34 cellular contexts compared by ENCODE assay signal in genomic region chr1:111154021-111154999, GRCh38. TPM values are rescaled to one million over a fixed set of nuclear protein-coding genes. Genes with fewer than 3 reads are reported as not detected.
DNase-seq lines count a peak whose midpoint lies in the region; ATAC-seq, FAIRE-seq and TF ChIP-seq lines count a peak whose summit lies in the region.
"Had no signal": no experiment of that assay in that cellular context is flagged by ENCODE, and none has a peak within 500 bp of the region (broad histone marks: within the 10 kb centered on the region; RNA-seq: fewer than 3 reads in every experiment).

No MANE protein-coding gene starts in this region.

- ATAC-seq in natural killer cell (no peak), GM12878 (peak; percentile 24), GM18505 (IDR thresholded peaks at IDR 0.05; ENCODE audit: unreplicated experiment) (no peak)
- ATAC-seq in natural killer cell treated with Interleukin-12 subunit alpha and Interleukin-12 subunit beta and Interleukin-15 and Interleukin-18, amount 100 ng/mL, for 72 hours = no peak
- ATAC-seq: gastrocnemius medialis; left lung; pancreas; right cardiac atrium; stimulated activated effector memory CD8-positive, alpha-beta T cell treated with anti-CD3 and anti-CD28 coated beads, Interleukin-12 subunit alpha, Interleukin-12 subunit beta, amount 100 ng/mL, for 72 hours had no signal

- no peak overlapping the region for H3K4me3 ChIP-seq in NB4 (ENCODE audit: low read depth, low read length)
- H3K4me3 ChIP-seq in GM12878 = peak overlapping the region; percentile 4; the same call in 1 of the 2 replicates
- no peak overlapping the region for H3K4me3 ChIP-seq in BE2C (ENCODE audit: low read depth, low read length)
- H3K4me3 ChIP-seq: adrenal gland, breast epithelium, esophagus squamous epithelium, gastrocnemius medialis, hepatocyte, left lung, pancreas, SK-N-MC, spleen, thoracic aorta had no signal

- no peak overlapping the region for H3K9ac ChIP-seq in GM12878 (ENCODE audit: control insufficient read depth, insufficient read depth, low read length)

- peaks cover 49 to 62% of the 10 kb centered on the region in 2 donors for H3K4me1 Mint-ChIP-seq in natural killer cell
- H3K4me1 Mint-ChIP-seq in natural killer cell treated with Interleukin-12 subunit alpha and Interleukin-12 subunit beta and Interleukin-15 and Interleukin-18, amount 100 ng/mL, for 72 hours (ENCODE audit: low read depth in 2 of 2) = peaks cover 36 to 48% of the 10 kb centered on the region in 2 donors

- no TSS peak for BruUV-seq in GM12878 (replicated peaks; lab: Mats Ljungman, UMichigan)

- H3K27ac ChIP-seq in GM12878 (ENCODE audit: control insufficient read depth, insufficient read depth) = no peak overlapping the region
- H3K27ac ChIP-seq: adrenal gland, breast epithelium, esophagus squamous epithelium, gastrocnemius medialis, hepatocyte, left lung, pancreas, SK-N-MC, thoracic aorta had no signal

- FAIRE-seq in GM12878 (lab: Jason Lieb, UNC) (no peak), urothelium cell line (lab: Jason Lieb, UNC) (peak; percentile 17)
- FAIRE-seq: D721Med, pancreas had no signal

- DNase-seq in natural killer cell (no peak), NB4 (ENCODE audit: low read depth) (peak; percentile 29), GM12878 (ENCODE audit: low read depth, low spot score) (no peak), urothelium cell line (ENCODE audit: low spot score) (no peak), NCI-H526 treated with DMSO at 0.1 percent for 48 hours (lab: John Stamatoyannopoulos, UW) (no peak), BE2C (no peak)
- DNase-seq in natural killer cell treated with Interleukin-12 subunit alpha and Interleukin-12 subunit beta and Interleukin-15 and Interleukin-18, amount 100 ng/mL, for 72 hours (ENCODE audit: low spot score) = no peak
- DNase-seq: activated CD4-positive, alpha-beta T cell treated with anti-CD3 and anti-CD28 coated beads, Interleukin-2, amount 50 U/mL, for 4 hours; activated CD4-positive, CD25-positive, alpha-beta regulatory T cell; activated CD8-positive, alpha-beta memory T cell treated with anti-CD3 and anti-CD28 coated beads, Interleukin-2, amount 50 U/mL, for 48 hours; activated gamma-delta T cell; adrenal gland; C1 segment of cervical spinal cord; cortex of kidney; esophagus squamous epithelium; gastrocnemius medialis; immature natural killer cell; left lung; NCI-H1417 treated with DMSO at 0.1 percent for 48 hours; NCI-H2081 treated with DMSO at 0.1 percent for 48 hours; NCI-H446; pancreas; right cardiac atrium; spleen; stimulated activated CD4-positive, alpha-beta T cell treated with anti-CD3 and anti-CD28 coated beads, Interleukin-2, amount 100 ng/mL, for 48 hours had no signal

- TF ChIP-seq CTCF in natural killer cell (IDR thresholded peaks at IDR 0.05) (no peak), NB4 (IDR thresholded peaks at IDR 0.05; ENCODE audit: low read depth, low read length) (no peak), GM12878 (IDR thresholded peaks at IDR 0.05 in 2 of 3, conservative IDR thresholded peaks at IDR 0.05 in 1 of 3; ENCODE audit: control insufficient read depth in 2 of 3, extremely low read depth in 1 of 3, insufficient read depth in 1 of 3, low read depth in 3 of 3, low read length in 3 of 3) (no peak), BE2C (IDR thresholded peaks at IDR 0.05; ENCODE audit: low read depth, low read length) (no peak)

- 89% methylated on average over 5 of the region's 5 CpGs for WGBS in GM12878 (ENCODE audit: insufficient coverage, insufficient replicate concordance, low lambda C conversion rate, missing lambda C conversion rate)

- no peak for TF ChIP-seq RAD21 in GM12878 (IDR thresholded peaks at IDR 0.05; ENCODE audit: insufficient read depth, low read depth, low read length)

- CTCF ChIA-PET in GM12878 (lab: Yijun Ruan, JAX) = interaction anchor here (0.6 kb wide), 1 partner anchor 33 kb away, joined by 3 read pairs; no protein-coding TSS in a partner anchor

- no peaks in the 10 kb centered on the region for H3K9me3 Mint-ChIP-seq in natural killer cell
- no peaks in the 10 kb centered on the region for H3K9me3 Mint-ChIP-seq in natural killer cell treated with Interleukin-12 subunit alpha and Interleukin-12 subunit beta and Interleukin-15 and Interleukin-18, amount 100 ng/mL, for 72 hours
- H3K9me3 Mint-ChIP-seq: immature natural killer cell; stimulated activated effector memory CD8-positive, alpha-beta T cell treated with anti-CD3 and anti-CD28 coated beads, Interleukin-12 subunit alpha, Interleukin-12 subunit beta, amount 100 ng/mL, for 72 hours had no signal

- 0 out of 2 replicates have a peak overlapping the region, but pooled peaks have one; percentile 23 for H3K4me2 ChIP-seq in GM12878 (ENCODE audit: control insufficient read depth, insufficient read depth)
- H3K4me2 ChIP-seq: hepatocyte had no signal

- H3K36me3 ChIP-seq in GM12878 (ENCODE audit: control insufficient read depth in 2 of 2, insufficient read depth in 2 of 2, low read length in 1 of 2) = peaks cover 2 to 36% of the 10 kb centered on the region in 2 experiments; a peak in 3 of 4 replicates
- peaks cover 50% of the 10 kb centered on the region for H3K36me3 ChIP-seq in BE2C
- H3K36me3 ChIP-seq: breast epithelium had no signal

- H3K36me3 Mint-ChIP-seq in natural killer cell = peaks cover 22% of the 10 kb centered on the region
- peaks cover 41% of the 10 kb centered on the region for H3K36me3 Mint-ChIP-seq in natural killer cell treated with Interleukin-12 subunit alpha and Interleukin-12 subunit beta and Interleukin-15 and Interleukin-18, amount 100 ng/mL, for 72 hours

- H3K79me2 ChIP-seq in GM12878 (ENCODE audit: control insufficient read depth, insufficient read depth, low read length) = peaks cover 91% of the 10 kb centered on the region

- H2AFZ ChIP-seq in GM12878 (ENCODE audit: control insufficient read depth, low read depth, low read length) = no peak overlapping the region
- H2AFZ ChIP-seq: hepatocyte had no signal

- H3K27ac Mint-ChIP-seq in natural killer cell = peak overlapping the region; percentile 35 to 60
- peak overlapping the region in 1 of 2 donors; percentile 65 for H3K27ac Mint-ChIP-seq in natural killer cell treated with Interleukin-12 subunit alpha and Interleukin-12 subunit beta and Interleukin-15 and Interleukin-18, amount 100 ng/mL, for 72 hours

- no peaks in the 10 kb centered on the region for H3K27me3 Mint-ChIP-seq in natural killer cell (ENCODE audit: low read depth in 2 of 2)
- H3K27me3 Mint-ChIP-seq in natural killer cell treated with Interleukin-12 subunit alpha and Interleukin-12 subunit beta and Interleukin-15 and Interleukin-18, amount 100 ng/mL, for 72 hours = no peaks in the 10 kb centered on the region

- SMC1A ChIA-PET in GM12878 (lab: Charles Lee; ENCODE audit: uncharacterized antibody, unreplicated experiment) = interaction anchor here (0.9 to 9.2 kb wide), 10 partner anchors 10 to 123 kb away, joined by 3 to 101 read pairs (median 5); partner anchors contain the start of genes CEPT1 and DRAM2

- TF ChIP-seq EP300 in GM12878 (IDR thresholded peaks at IDR 0.05; ENCODE audit: borderline replicate concordance in 1 of 2, control insufficient read depth in 1 of 2, low read depth in 2 of 2, low read length in 2 of 2) = no peak

- TF ChIP-seq POLR2A in NB4 (IDR thresholded peaks at IDR 0.05; ENCODE audit: extremely low read depth, insufficient read length) = no peak
- no peak for TF ChIP-seq POLR2A in GM12878 (IDR thresholded peaks at IDR 0.05; ENCODE audit: low read depth, low read length)
- no peak for TF ChIP-seq POLR2A in GM18505 (IDR thresholded peaks at IDR 0.05; ENCODE audit: borderline replicate concordance, extremely low read depth, insufficient read depth, insufficient read length)

- H4K20me1 ChIP-seq in GM12878 (ENCODE audit: control insufficient read depth, insufficient read depth) = no peaks in the 10 kb centered on the region

- intact Hi-C loops in natural killer cell (cut with micrococcal nuclease) = no loop called here
- intact Hi-C loops in GM12878 (cut with micrococcal nuclease; ENCODE audit: unreplicated experiment) = no loop called here

- in situ Hi-C loops in GM12878 (cut with MboI) = no loop called here

- H3K4me3 Mint-ChIP-seq in natural killer cell = no peak overlapping the region
- H3K4me3 Mint-ChIP-seq in natural killer cell treated with Interleukin-12 subunit alpha and Interleukin-12 subunit beta and Interleukin-15 and Interleukin-18, amount 100 ng/mL, for 72 hours = no peak overlapping the region
- H3K4me3 Mint-ChIP-seq: immature natural killer cell; stimulated activated effector memory CD8-positive, alpha-beta T cell treated with anti-CD3 and anti-CD28 coated beads, Interleukin-12 subunit alpha, Interleukin-12 subunit beta, amount 100 ng/mL, for 72 hours had no signal

- H3K4me1 ChIP-seq in GM12878 (ENCODE audit: control insufficient read depth, insufficient read depth, low read length) (no peaks in the 10 kb centered on the region; the same call in none of the 2 replicates), BE2C (no peaks in the 10 kb centered on the region)
- H3K4me1 ChIP-seq: breast epithelium, esophagus squamous epithelium, gastrocnemius medialis, pancreas had no signal

- POLR2A ChIA-PET in GM12878 (lab: Charles Lee) = interaction anchor here (0.7 to 8.1 kb wide), 5 partner anchors 12 to 41 kb away, joined by 3 to 62 read pairs (median 3); partner anchors contain the start of genes CEPT1 and DRAM2

- RAD21 ChIA-PET in GM12878 (lab: Charles Lee; ENCODE audit: unreplicated experiment) = interaction anchor here (1.0 kb wide), 1 partner anchor 17 kb away, joined by 3 read pairs; no protein-coding TSS in a partner anchor

- H3K27me3 ChIP-seq in GM12878 (replicated peaks in 1 of 2; ENCODE audit: control insufficient read depth in 2 of 2, insufficient read depth in 2 of 2, low read length in 1 of 2) (no peaks in the 10 kb centered on the region), BE2C (no peaks in the 10 kb centered on the region)
- H3K27me3 ChIP-seq: adrenal gland, breast epithelium, esophagus squamous epithelium, gastrocnemius medialis, hepatocyte, left lung, pancreas, spleen had no signal

- H3K9me3 ChIP-seq in GM12878 (replicated peaks; ENCODE audit: control insufficient read depth, insufficient read depth, low read length) = peaks cover 4% of the 10 kb centered on the region; the same call in 2 of the 3 replicates
- no peaks in the 10 kb centered on the region for H3K9me3 ChIP-seq in BE2C
- H3K9me3 ChIP-seq: adrenal gland, breast epithelium, esophagus squamous epithelium, gastrocnemius medialis, left lung, pancreas, spleen, thoracic aorta had no signal

RNA-seq across cellular contexts. Expression of gene CEPT1, which starts 14.3 kb away (rescaled TPM):
- total RNA-seq in natural killer cell (10 to 100 TPM; 35.4 to 49.5 (median 40.9) TPM), GM12878 (2014; rRNA removed) (56.0 and 70.0 TPM in 2 replicates), GM12878 (2014; rRNA removed; fragmentation: Illumina TruSeq; extraction: Trizol) (67.5 and 68.8 TPM in 2 replicates), GM12878 (2021) (51.8 and 53.6 TPM in 2 replicates)
- total RNA-seq in natural killer cell treated with Interleukin-12 subunit alpha and Interleukin-12 subunit beta and Interleukin-15 and Interleukin-18, amount 100 ng/mL, for 72 hours = 10 to 100 TPM; 34.5 to 41.6 TPM
- 342 and 348 TPM in 2 replicates for total RNA-seq in GM12878 (2013; cell fraction: nucleolus; rRNA removed)
- polyA plus RNA-seq in GM12878 (2011; ENCODE audit: low read depth) = 23.6 TPM
- polyA plus RNA-seq in GM12878 (2011; rRNA removed) (77.9 and 125 TPM in 2 replicates), GM12878 (2014; fragmentation: Illumina TruSeq; extraction: Trizol) (60.1 and 83.5 TPM in 2 replicates), GM12878 (2014; fragmentation: Nextera tagmentation; extraction: Ambion mirVana) (10 to 100 TPM; 29.4 to 55.5 TPM), GM12878 (2014; rRNA removed) (42.4 and 52.7 TPM in 2 replicates), GM12878 (2016; fragmentation: Nextera tagmentation; extraction: Ambion mirVana) (10 to 100 TPM; 53.1 to 54.1 TPM)
- polyA plus RNA-seq in GM12878 (2011; cell fraction: cytosol; rRNA removed) = 25.7 and 33.4 TPM in 2 replicates
- polyA plus RNA-seq in GM12878 (2011; cell fraction: nucleus; rRNA removed) = 40.1 and 49.8 TPM in 2 replicates
- 31.1 and 54.5 TPM in 2 replicates for polyA plus RNA-seq in GM12878 (2012)
- 71.9 and 97.9 TPM in 2 replicates for polyA minus RNA-seq in GM12878 (2011; rRNA and poly(A)+ RNA removed)
- polyA minus RNA-seq in GM12878 (2011; cell fraction: cytosol; rRNA and poly(A)+ RNA removed) = 19.6 and 21.8 TPM in 2 replicates
- polyA minus RNA-seq in GM12878 (2011; cell fraction: nucleus; rRNA and poly(A)+ RNA removed) = 43.4 and 48.7 TPM in 2 replicates
- polyA plus RNA-seq in BE2C (2012; ENCODE audit: insufficient read depth, insufficient read length, low read depth) = 34.3 TPM

RNA-seq across cellular contexts. Expression of gene DRAM2, which starts 14.4 kb away (rescaled TPM):
- total RNA-seq in natural killer cell (10 to 100 TPM; 35.8 to 40.8 (median 36.4) TPM), GM12878 (2014; rRNA removed) (76.0 and 80.9 TPM in 2 replicates), GM12878 (2014; rRNA removed; fragmentation: Illumina TruSeq; extraction: Trizol) (56.6 and 60.3 TPM in 2 replicates), GM12878 (2021) (39.1 and 45.3 TPM in 2 replicates)
- 10 to 100 TPM; 22.5 to 25.7 TPM for total RNA-seq in natural killer cell treated with Interleukin-12 subunit alpha and Interleukin-12 subunit beta and Interleukin-15 and Interleukin-18, amount 100 ng/mL, for 72 hours
- total RNA-seq in GM12878 (2013; cell fraction: nucleolus; rRNA removed) = 151 and 152 TPM in 2 replicates
- polyA plus RNA-seq in GM12878 (2011; ENCODE audit: low read depth) = 76.4 TPM
- polyA plus RNA-seq in GM12878 (2011; rRNA removed) (229 and 281 TPM in 2 replicates), GM12878 (2014; fragmentation: Illumina TruSeq; extraction: Trizol) (82.8 and 106 TPM in 2 replicates), GM12878 (2014; fragmentation: Nextera tagmentation; extraction: Ambion mirVana) (100 to 1,000 TPM in 1 of 2 experiments, 10 to 100 TPM in 1; 88.3 to 146 TPM), GM12878 (2014; rRNA removed) (64.1 and 88.0 TPM in 2 replicates), GM12878 (2016; fragmentation: Nextera tagmentation; extraction: Ambion mirVana) (10 to 100 TPM; 57.7 to 58.4 TPM)
- 79.5 and 115 TPM in 2 replicates for polyA plus RNA-seq in GM12878 (2011; cell fraction: cytosol; rRNA removed)
- polyA plus RNA-seq in GM12878 (2011; cell fraction: nucleus; rRNA removed) = 93.3 and 138 TPM in 2 replicates
- polyA plus RNA-seq in GM12878 (2012) = 82.7 and 135 TPM in 2 replicates
- polyA minus RNA-seq in GM12878 (2011; rRNA and poly(A)+ RNA removed) = 81.4 and 133 TPM in 2 replicates
- 14.7 and 17.9 TPM in 2 replicates for polyA minus RNA-seq in GM12878 (2011; cell fraction: cytosol; rRNA and poly(A)+ RNA removed)
- polyA minus RNA-seq in GM12878 (2011; cell fraction: nucleus; rRNA and poly(A)+ RNA removed) = 27.7 and 29.8 TPM in 2 replicates
- 63.8 TPM for polyA plus RNA-seq in BE2C (2012; ENCODE audit: insufficient read depth, insufficient read length, low read depth)

RNA-seq across cellular contexts. Expression of gene DENND2D, which starts 46.1 kb away (rescaled TPM):
- total RNA-seq in natural killer cell (100 to 1,000 TPM; 203 to 297 (median 203) TPM), GM12878 (2014; rRNA removed) (164 and 170 TPM in 2 replicates), GM12878 (2014; rRNA removed; fragmentation: Illumina TruSeq; extraction: Trizol) (187 and 196 TPM in 2 replicates), GM12878 (2021) (164 and 166 TPM in 2 replicates)
- total RNA-seq in natural killer cell treated with Interleukin-12 subunit alpha and Interleukin-12 subunit beta and Interleukin-15 and Interleukin-18, amount 100 ng/mL, for 72 hours = 100 to 1,000 TPM; 103 to 118 TPM
- total RNA-seq in GM12878 (2013; cell fraction: nucleolus; rRNA removed) = 483 and 497 TPM in 2 replicates
- polyA plus RNA-seq in GM12878 (2011; ENCODE audit: low read depth) = 73.7 TPM
- polyA plus RNA-seq in GM12878 (2011; rRNA removed) (299 and 375 TPM in 2 replicates), GM12878 (2014; fragmentation: Illumina TruSeq; extraction: Trizol) (193 and 221 TPM in 2 replicates), GM12878 (2014; fragmentation: Nextera tagmentation; extraction: Ambion mirVana) (100 to 1,000 TPM; 149 to 200 TPM), GM12878 (2014; rRNA removed) (149 and 157 TPM in 2 replicates), GM12878 (2016; fragmentation: Nextera tagmentation; extraction: Ambion mirVana) (100 to 1,000 TPM; 162 to 179 TPM)
- 278 and 313 TPM in 2 replicates for polyA plus RNA-seq in GM12878 (2011; cell fraction: cytosol; rRNA removed)
- polyA plus RNA-seq in GM12878 (2011; cell fraction: nucleus; rRNA removed) = 458 and 613 TPM in 2 replicates
- 75.3 and 147 TPM in 2 replicates for polyA plus RNA-seq in GM12878 (2012)
- 404 and 526 TPM in 2 replicates for polyA minus RNA-seq in GM12878 (2011; rRNA and poly(A)+ RNA removed)
- 128 and 168 TPM in 2 replicates for polyA minus RNA-seq in GM12878 (2011; cell fraction: cytosol; rRNA and poly(A)+ RNA removed)
- polyA minus RNA-seq in GM12878 (2011; cell fraction: nucleus; rRNA and poly(A)+ RNA removed) = 708 and 882 TPM in 2 replicates
- polyA plus RNA-seq in BE2C (2012; ENCODE audit: insufficient read depth, insufficient read length, low read depth) = not detected
- total RNA-seq: RPMI7951 had no signal
- polyA plus RNA-seq: neural cell had no signal
